In genomic region chr10:69338547-69339450, GRCh38 we compare ENCODE assay signal across 10 cellular contexts.
A peak's percentile ranks its signal among the peaks of the same experiment; 100 is the strongest.
DNase-seq lines count a peak whose midpoint lies in the region; ATAC-seq, FAIRE-seq and TF ChIP-seq lines count a peak whose summit lies in the region.
"Had no signal": no experiment of that assay in that cellular context is flagged by ENCODE, and none has a peak within 500 bp of the region (broad histone marks: within the 10 kb centered on the region; RNA-seq: fewer than 3 reads in every experiment).

No MANE protein-coding gene starts in this region.

- TF ChIP-seq CTCF in heart right ventricle (IDR thresholded peaks at IDR 0.05): no peak
- TF ChIP-seq CTCF in bronchial epithelial cell (IDR thresholded peaks at IDR 0.05; ENCODE audit: insufficient read depth, low read length, severe bottlenecking): no peak
- TF ChIP-seq CTCF in mucosa of descending colon (IDR thresholded peaks at IDR 0.05): no peak
- TF ChIP-seq CTCF in uterus (IDR thresholded peaks at IDR 0.05): no peak

- intact Hi-C loops in heart right ventricle (cut with DNase I): loop anchor here in 1 of 10 donors (5.0 kb wide), 1 partner anchor 39 kb away; no protein-coding TSS in a partner anchor
- intact Hi-C loops in cardiac septum (cut with DNase I): no loop called here
- intact Hi-C loops in mucosa of descending colon (cut with DNase I, micrococcal nuclease): no loop called here
- intact Hi-C loops in uterus (cut with DNase I; ENCODE audit: low total_unique reads): no loop called here

- DNase-seq in heart right ventricle (no peak), cardiac septum (ENCODE audit: low spot score) (no peak), bronchial epithelial cell (ENCODE audit: low read depth) (no peak), mucosa of descending colon (no peak), uterus (no peak), NCI-H2029 treated with DMSO at 0.1 percent for 48 hours (lab: John Stamatoyannopoulos, UW) (no peak)
- DNase-seq: colonic mucosa, DND-41 had no signal

- no peaks in the 10 kb centered on the region for H3K9me3 ChIP-seq in heart right ventricle
- no peaks in the 10 kb centered on the region for H3K9me3 ChIP-seq in mucosa of descending colon
- H3K9me3 ChIP-seq in uterus: no peaks in the 10 kb centered on the region
- H3K9me3 ChIP-seq: colonic mucosa had no signal

- FAIRE-seq in bronchial epithelial cell (lab: Jason Lieb, UNC): no peak

- peaks cover 37 to 100% (median 77%) of the 10 kb centered on the region in 9 donors for H3K4me1 ChIP-seq in heart right ventricle
- H3K4me1 ChIP-seq in mucosa of descending colon (ENCODE audit: low read depth): peaks cover 3% of the 10 kb centered on the region
- H3K4me1 ChIP-seq in uterus: peaks cover 4 to 16% of the 10 kb centered on the region in 2 donors

- H3K36me3 ChIP-seq in heart right ventricle (peaks cover 0 to 5% (median 0%) of the 10 kb centered on the region in 9 donors), bronchial epithelial cell (ENCODE audit: control insufficient read depth, insufficient read depth, low read length) (peaks cover 11% of the 10 kb centered on the region), mucosa of descending colon (ENCODE audit: low read depth) (no peaks in the 10 kb centered on the region), uterus (no peaks in the 10 kb centered on the region)
- H3K36me3 ChIP-seq: colonic mucosa had no signal

- 55 to 58% methylated on average over 9 of the region's 9 CpGs for WGBS in heart right ventricle, 2 donors

- no peaks in the 10 kb centered on the region for H3K27me3 ChIP-seq in heart right ventricle
- no peaks in the 10 kb centered on the region for H3K27me3 ChIP-seq in bronchial epithelial cell (ENCODE audit: control insufficient read depth, insufficient read depth, low read length)
- H3K27me3 ChIP-seq in uterus: no peaks in the 10 kb centered on the region
- H3K27me3 ChIP-seq: colonic mucosa had no signal

- no peak for TF ChIP-seq POLR2A in uterus (IDR thresholded peaks at IDR 0.05)

- H3K27ac ChIP-seq in heart right ventricle (peak overlapping the region; percentile 48 to 89 (median 70)), uterus (peak overlapping the region; percentile 38 to 44)
- H3K27ac ChIP-seq: colonic mucosa had no signal

- ATAC-seq in heart right ventricle (peak in 3 of 8 donors; percentile 3 to 12 (median 10)), mucosa of descending colon (peak; percentile 4), GM19463 (IDR thresholded peaks at IDR 0.05; ENCODE audit: unreplicated experiment) (no peak), HG02623 (IDR thresholded peaks at IDR 0.05; ENCODE audit: unreplicated experiment) (no peak)

- H3K4me3 ChIP-seq in heart right ventricle: no peak overlapping the region
- peak overlapping the region; percentile 28 for H3K4me3 ChIP-seq in bronchial epithelial cell (ENCODE audit: low read depth, low read length)
- H3K4me3 ChIP-seq in mucosa of descending colon: no peak overlapping the region
- H3K4me3 ChIP-seq in uterus: no peak overlapping the region
- H3K4me3 ChIP-seq: colonic mucosa had no signal
